8 cellular contexts compared by ENCODE assay signal in genomic region chr14:24172261-24172860, GRCh38. TPM values are rescaled to one million over a fixed set of nuclear protein-coding genes. Genes with fewer than 3 reads are reported as not detected.
DNase-seq lines count a peak whose midpoint lies in the region; ATAC-seq, FAIRE-seq and TF ChIP-seq lines count a peak whose summit lies in the region.

No MANE protein-coding gene starts in this region.

- H3K27me3 Mint-ChIP-seq in activated naive CD4-positive, alpha-beta T cell treated with anti-CD3 and anti-CD28 coated beads, Interleukin-2, amount 50 U/mL, for 24 hours, result no peaks in the 10 kb centered on the region

- WGBS in mesodermal cell (ENCODE audit: insufficient coverage in 2 of 2), 2 experiments, result 81 to 83% methylated on average over 20 to 26 of the region's 30 CpGs

- H3K27me3 ChIP-seq in brain microvascular endothelial cell (replicated peaks), result no peaks in the 10 kb centered on the region
- H3K27me3 ChIP-seq in upper lobe of right lung, result no peaks in the 10 kb centered on the region

- no peak overlapping the region for H3K27ac Mint-ChIP-seq in activated naive CD4-positive, alpha-beta T cell treated with anti-CD3 and anti-CD28 coated beads, Interleukin-2, amount 50 U/mL, for 24 hours

- peaks cover 11% of the 10 kb centered on the region for H3K36me3 Mint-ChIP-seq in activated naive CD4-positive, alpha-beta T cell treated with anti-CD3 and anti-CD28 coated beads, Interleukin-2, amount 50 U/mL, for 24 hours

- no peak for FAIRE-seq in D721Med (lab: Jason Lieb, UNC)

- TF ChIP-seq CTCF in brain microvascular endothelial cell (IDR thresholded peaks at IDR 0.05; ENCODE audit: low read depth, low read length, missing control alignments), result no peak
- no peak for TF ChIP-seq CTCF in upper lobe of right lung (IDR thresholded peaks at IDR 0.05)
- TF ChIP-seq CTCF in D721Med (IDR thresholded peaks at IDR 0.05; ENCODE audit: insufficient read depth, missing control alignments), result no peak

- in situ Hi-C loops in brain microvascular endothelial cell (cut with HindIII; ENCODE audit: low pct_ligation_motif_present, low sequenced_read_pairs), result no loop called here

- no peaks in the 10 kb centered on the region for H3K9me3 Mint-ChIP-seq in activated naive CD4-positive, alpha-beta T cell treated with anti-CD3 and anti-CD28 coated beads, Interleukin-2, amount 50 U/mL, for 24 hours

- H3K27ac ChIP-seq in brain microvascular endothelial cell (no peak overlapping the region), mesodermal cell (ENCODE audit: low read depth, low read length, severe bottlenecking) (no peak overlapping the region), upper lobe of right lung (no peak overlapping the region)

- intact Hi-C loops in upper lobe of right lung (cut with DNase I), result no loop called here

- H3K36me3 ChIP-seq in brain microvascular endothelial cell (replicated peaks), result peaks cover 16% of the 10 kb centered on the region
- H3K36me3 ChIP-seq in mesodermal cell (ENCODE audit: control insufficient read depth, insufficient read depth, low read length), result peaks cover 17% of the 10 kb centered on the region
- H3K36me3 ChIP-seq in upper lobe of right lung, result peaks cover 45% of the 10 kb centered on the region

- H3K4me3 ChIP-seq in brain microvascular endothelial cell (ENCODE audit: low read depth, low read length) (peak overlapping the region; percentile 64), mesodermal cell (ENCODE audit: extremely low read depth, insufficient read depth, low read length, poor library complexity, severe bottlenecking) (peak overlapping the region; percentile 37), upper lobe of right lung (peak overlapping the region; percentile 37)

- DNase-seq in activated naive CD4-positive, alpha-beta T cell treated with anti-CD3 and anti-CD28 coated beads, Interleukin-2, amount 50 U/mL, for 16 hours, result no peak
- no peak for DNase-seq in brain microvascular endothelial cell
- no peak for DNase-seq in upper lobe of right lung
- no peak for DNase-seq in D721Med (ENCODE audit: insufficient read length, low spot score)
- no peak for DNase-seq in DMS53 treated with DMSO at 0.1 percent for 48 hours (lab: John Stamatoyannopoulos, UW; ENCODE audit: unreplicated experiment)

- H3K4me1 Mint-ChIP-seq in activated naive CD4-positive, alpha-beta T cell treated with anti-CD3 and anti-CD28 coated beads, Interleukin-2, amount 50 U/mL, for 24 hours, result peaks cover 33% of the 10 kb centered on the region

- no peaks in the 10 kb centered on the region for H3K4me1 ChIP-seq in mesodermal cell (ENCODE audit: control insufficient read depth, insufficient read depth, low read length, poor library complexity, severe bottlenecking)
- H3K4me1 ChIP-seq in upper lobe of right lung, result peaks cover 4% of the 10 kb centered on the region

- H3K9me3 ChIP-seq in mesodermal cell (ENCODE audit: control insufficient read depth, low read length), result no peaks in the 10 kb centered on the region
- no peaks in the 10 kb centered on the region for H3K9me3 ChIP-seq in upper lobe of right lung

- H3K4me3 Mint-ChIP-seq in activated naive CD4-positive, alpha-beta T cell treated with anti-CD3 and anti-CD28 coated beads, Interleukin-2, amount 50 U/mL, for 24 hours, result peak overlapping the region; percentile 84

- ATAC-seq in upper lobe of right lung (no peak), HG03432 (IDR thresholded peaks at IDR 0.05; ENCODE audit: unreplicated experiment) (no peak)

RNA-seq across cellular contexts. Expression of gene REC8, which starts 0.5 kb away (rescaled TPM):
- 31.6 TPM for polyA plus RNA-seq in mesodermal cell (2013, experiment 1 of 2)
- 22.7 TPM for polyA plus RNA-seq in mesodermal cell (2013, experiment 2 of 2)
- 18.5 TPM for total RNA-seq in upper lobe of right lung

RNA-seq across cellular contexts. Expression of gene IRF9, which starts 11.3 kb away (rescaled TPM):
- polyA plus RNA-seq in mesodermal cell (2013, experiment 1 of 2), result 26.3 TPM
- polyA plus RNA-seq in mesodermal cell (2013, experiment 2 of 2), result 24.4 TPM
- 123 TPM for total RNA-seq in upper lobe of right lung

RNA-seq across cellular contexts. Expression of gene IPO4, which starts 16.3 kb away (rescaled TPM):
- 29.0 TPM for polyA plus RNA-seq in mesodermal cell (2013, experiment 1 of 2)
- polyA plus RNA-seq in mesodermal cell (2013, experiment 2 of 2), result 19.5 TPM
- 25.1 TPM for total RNA-seq in upper lobe of right lung

RNA-seq across cellular contexts. Expression of gene TM9SF1, which starts 22.9 kb away (rescaled TPM):
- 42.1 TPM for polyA plus RNA-seq in mesodermal cell (2013, experiment 1 of 2)
- polyA plus RNA-seq in mesodermal cell (2013, experiment 2 of 2), result 37.1 TPM
- total RNA-seq in upper lobe of right lung, result 52.0 TPM

RNA-seq across cellular contexts. Expression of gene RNF31, which starts 25.1 kb away (rescaled TPM):
- polyA plus RNA-seq in mesodermal cell (2013, experiment 1 of 2), result 52.2 TPM
- 37.1 TPM for polyA plus RNA-seq in mesodermal cell (2013, experiment 2 of 2)
- 52.3 TPM for total RNA-seq in upper lobe of right lung
